ENCODE assay signal across 8 cellular contexts in genomic region chr4:125758438-125758837, GRCh38.
"Had no signal": no experiment of that assay in that cellular context is flagged by ENCODE, and none has a peak within 500 bp of the region (broad histone marks: within the 10 kb centered on the region; RNA-seq: fewer than 3 reads in every experiment).

No MANE protein-coding gene starts in this region.

- FAIRE-seq: H1, H54, HTR-8/SVneo, K562 had no signal

- H3K4me3 ChIP-seq: GM23338, K562 had no signal

- H2AFZ ChIP-seq: GM23338 had no signal

- DNase-seq: H9, HFFc6, IMR-90 had no signal

- H3K4me2 ChIP-seq: GM23338 had no signal
